Comparison of ENCODE assay signal across 1 cellular context in the genomic region with DNA sequence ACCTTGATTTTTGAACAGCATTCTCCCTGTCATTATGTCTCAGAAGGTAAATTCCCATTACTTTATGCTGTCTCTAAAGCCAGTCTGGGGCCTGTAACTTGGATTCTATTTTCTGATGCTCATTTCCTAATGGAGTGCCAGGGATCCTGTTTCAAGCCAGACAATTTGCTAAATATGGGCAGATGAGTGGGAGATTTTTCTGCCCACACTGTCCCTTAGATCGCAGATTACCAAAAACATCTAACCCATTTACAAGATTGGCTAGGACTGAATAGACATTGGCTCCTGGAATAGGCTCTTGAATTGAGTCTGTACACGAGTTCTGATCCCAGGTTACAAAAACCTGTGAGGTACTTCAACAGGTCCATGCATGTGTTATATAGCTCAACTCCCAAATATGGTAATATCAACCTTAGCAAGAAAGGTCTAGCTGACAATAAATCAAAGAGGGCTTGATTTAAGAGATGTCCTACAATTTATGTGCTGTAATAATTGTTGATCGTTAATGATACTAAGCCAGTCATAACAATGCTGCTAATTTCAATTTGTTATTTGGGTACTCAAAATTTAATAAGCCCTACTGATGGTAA.
TF ChIP-seq lines count a peak whose summit lies in the region.

No MANE protein-coding gene starts in this region.

TF ChIP-seq in H1, 55 proteins besides CTCF, POLR2A, EP300 and RAD21:
- TF ChIP-seq, protein P1, sequence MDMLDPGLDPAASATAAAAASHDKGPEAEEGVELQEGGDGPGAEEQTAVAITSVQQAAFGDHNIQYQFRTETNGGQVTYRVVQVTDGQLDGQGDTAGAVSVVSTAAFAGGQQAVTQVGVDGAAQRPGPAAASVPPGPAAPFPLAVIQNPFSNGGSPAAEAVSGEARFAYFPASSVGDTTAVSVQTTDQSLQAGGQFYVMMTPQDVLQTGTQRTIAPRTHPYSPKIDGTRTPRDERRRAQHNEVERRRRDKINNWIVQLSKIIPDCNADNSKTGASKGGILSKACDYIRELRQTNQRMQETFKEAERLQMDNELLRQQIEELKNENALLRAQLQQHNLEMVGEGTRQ (IDR thresholded peaks at IDR 0.05; ENCODE audit: low read length) = no peak
- TF ChIP-seq SUZ12 (IDR thresholded peaks at IDR 0.05; ENCODE audit: low read length) (no peak), ASH2L (IDR thresholded peaks at IDR 0.05; ENCODE audit: low read length) (no peak), PHF8 (conservative IDR thresholded peaks at IDR 0.05; ENCODE audit: low read depth, low read length) (no peak)
